Comparison of ENCODE assay signal across 8 cellular contexts in the genomic region with DNA sequence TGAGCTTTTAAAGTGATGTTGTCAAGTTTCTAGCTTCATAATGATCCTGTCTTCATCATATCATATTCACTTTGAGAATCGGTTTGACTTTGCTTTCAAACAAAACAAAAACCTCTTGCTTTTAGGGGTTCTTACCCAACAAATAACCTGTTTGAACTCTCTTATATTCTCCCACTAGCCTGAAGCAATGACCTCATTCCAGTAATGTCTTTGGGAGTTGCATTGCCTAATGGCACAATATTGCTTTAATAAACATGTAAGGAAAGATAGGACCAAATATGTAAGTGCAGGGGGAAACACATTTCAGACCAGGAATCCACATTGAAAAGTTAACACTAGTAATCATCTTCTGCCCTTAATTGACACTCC. TPM values are rescaled to one million over a fixed set of nuclear protein-coding genes. Genes with fewer than 3 reads are reported as not detected.
DNase-seq lines count a peak whose midpoint lies in the region; ATAC-seq, FAIRE-seq and TF ChIP-seq lines count a peak whose summit lies in the region.

No MANE protein-coding gene starts in this region.

- in situ Hi-C loops in GM13977 (cut with MboI; ENCODE audit: low pct_unique_long_range_greater_than_20kb, low sequenced_read_pairs, unreplicated experiment), result no loop called here

- peak overlapping the region; percentile 72 for H3K4me3 ChIP-seq in CD8-positive, alpha-beta memory T cell (ENCODE audit: low read length)
- H3K4me3 ChIP-seq in OCI-LY3 (ENCODE audit: low read length), result peak overlapping the region; percentile 87
- peak overlapping the region; percentile 85 for H3K4me3 ChIP-seq in endodermal cell (ENCODE audit: low read length)
- H3K4me3 ChIP-seq in pancreas, result peak overlapping the region in 3 of 4 donors; percentile 50 to 74 (median 52)

- POLR2A ChIA-PET in CD8-positive, alpha-beta memory T cell (lab: Charles Lee), result interaction anchor here (1.2 to 7.3 kb wide), 4 partner anchors 9 to 28 kb away, joined by 3 to 128 read pairs (median 4); a partner anchor contains a TSS

- no peak for DNase-seq in CD8-positive, alpha-beta memory T cell
- DNase-seq in endodermal cell (no peak), pancreas (no peak), GM13977 (ENCODE audit: low spot score) (no peak), NCI-H2081 (lab: John Stamatoyannopoulos, UW) (no peak), KG1 (lab: John Stamatoyannopoulos, UW) (no peak)

- H3K9me3 Mint-ChIP-seq in CD8-positive, alpha-beta memory T cell, result no peaks in the 10 kb centered on the region
- H3K9me3 Mint-ChIP-seq in endodermal cell, result no peaks in the 10 kb centered on the region

- no peak for TF ChIP-seq POLR2A in GM18505 (IDR thresholded peaks at IDR 0.05; ENCODE audit: borderline replicate concordance, extremely low read depth, insufficient read depth, insufficient read length)

- peak in 3 of 4 donors; percentile 7 to 11 (median 9) for ATAC-seq in pancreas
- ATAC-seq in GM18505 (IDR thresholded peaks at IDR 0.05; ENCODE audit: unreplicated experiment), result no peak

- H3K4me1 Mint-ChIP-seq in CD8-positive, alpha-beta memory T cell, result peaks cover 48 to 61% (median 55%) of the 10 kb centered on the region in 3 donors
- peaks cover 38% of the 10 kb centered on the region for H3K4me1 Mint-ChIP-seq in endodermal cell

- 57% methylated on average over 1 of the region's 1 CpG; no CpG with 5 or more reads in 1 of the 2 experiments for WGBS in endodermal cell (ENCODE audit: insufficient coverage in 1 of 2, insufficient read length in 1 of 2), 2 experiments
- 12 to 14% methylated on average over 1 of the region's 1 CpG for WGBS in pancreas, 2 donors

- intact Hi-C loops in pancreas (cut with DNase I), result no loop called here

- peaks cover 8% of the 10 kb centered on the region for H3K79me2 ChIP-seq in OCI-LY3 (ENCODE audit: low read length)

- no peaks in the 10 kb centered on the region for H3K36me3 ChIP-seq in CD8-positive, alpha-beta memory T cell (ENCODE audit: insufficient read depth, low read length)
- H3K36me3 ChIP-seq in OCI-LY3 (replicated peaks; ENCODE audit: low read depth, low read length), result no peaks in the 10 kb centered on the region
- no peaks in the 10 kb centered on the region for H3K36me3 ChIP-seq in endodermal cell (ENCODE audit: control insufficient read depth, insufficient read depth, low read length)
- H3K36me3 ChIP-seq in pancreas, result no peaks in the 10 kb centered on the region

- H3K27ac Mint-ChIP-seq in CD8-positive, alpha-beta memory T cell, result peak overlapping the region; percentile 15 to 99 (median 96)
- H3K27ac Mint-ChIP-seq in endodermal cell, result no peak overlapping the region

- H3K4me2 ChIP-seq in OCI-LY3 (ENCODE audit: low read length), result peak overlapping the region; percentile 89

- H3K27me3 ChIP-seq in CD8-positive, alpha-beta memory T cell (ENCODE audit: insufficient read depth, low read length, poor library complexity, severe bottlenecking), result no peaks in the 10 kb centered on the region
- no peaks in the 10 kb centered on the region for H3K27me3 ChIP-seq in OCI-LY3 (ENCODE audit: low read depth, low read length)
- H3K27me3 ChIP-seq in endodermal cell (ENCODE audit: control insufficient read depth, insufficient read depth, low read length, poor library complexity, severe bottlenecking), result no peaks in the 10 kb centered on the region
- no peaks in the 10 kb centered on the region for H3K27me3 ChIP-seq in pancreas

- no peaks in the 10 kb centered on the region for H3K9me3 ChIP-seq in CD8-positive, alpha-beta memory T cell (ENCODE audit: low read length)
- no peaks in the 10 kb centered on the region for H3K9me3 ChIP-seq in OCI-LY3 (ENCODE audit: insufficient read depth, low read length)
- H3K9me3 ChIP-seq in endodermal cell (ENCODE audit: control insufficient read depth, low read length), result no peaks in the 10 kb centered on the region
- no peaks in the 10 kb centered on the region for H3K9me3 ChIP-seq in pancreas

- H3K4me3 Mint-ChIP-seq in CD8-positive, alpha-beta memory T cell, result peak overlapping the region; percentile 95 to 100 (median 97)
- H3K4me3 Mint-ChIP-seq in endodermal cell, result peak overlapping the region; percentile 93

- CTCF ChIA-PET in CD8-positive, alpha-beta memory T cell (lab: Charles Lee), result interaction anchor here (0.7 to 4.8 kb wide), 6 partner anchors 14 to 217 kb away, joined by 3 to 28 read pairs (median 6); a partner anchor contains a TSS

- peaks cover 0 to 5% of the 10 kb centered on the region in 2 donors for H3K27me3 Mint-ChIP-seq in CD8-positive, alpha-beta memory T cell
- no peaks in the 10 kb centered on the region for H3K27me3 Mint-ChIP-seq in endodermal cell (ENCODE audit: insufficient read depth)

- TF ChIP-seq CTCF in OCI-LY3 (IDR thresholded peaks at IDR 0.05; ENCODE audit: low read depth, low read length) (no peak), endodermal cell (conservative IDR thresholded peaks at IDR 0.05) (no peak), pancreas (IDR thresholded peaks at IDR 0.05) (no peak), GM13977 (IDR thresholded peaks at IDR 0.05; ENCODE audit: extremely low read depth, insufficient read depth, missing control alignments) (no peak)

- H3K36me3 Mint-ChIP-seq in CD8-positive, alpha-beta memory T cell, result peaks cover 0 to 20% (median 0%) of the 10 kb centered on the region in 3 donors
- H3K36me3 Mint-ChIP-seq in endodermal cell (ENCODE audit: low read depth), result no peaks in the 10 kb centered on the region

- no peak for FAIRE-seq in pancreas (lab: Jason Lieb, UNC)

- H3K4me1 ChIP-seq in CD8-positive, alpha-beta memory T cell (ENCODE audit: insufficient read depth, low read length), result peaks cover 31% of the 10 kb centered on the region
- H3K4me1 ChIP-seq in OCI-LY3 (ENCODE audit: low read length) (peaks cover 32% of the 10 kb centered on the region), endodermal cell (ENCODE audit: control insufficient read depth, insufficient read depth, low read length) (no peaks in the 10 kb centered on the region), pancreas (peaks cover 10 to 15% (median 13%) of the 10 kb centered on the region in 3 donors)

- no peaks in the 10 kb centered on the region for H4K20me1 ChIP-seq in OCI-LY3 (ENCODE audit: insufficient read depth, low read length)

- no peak overlapping the region for H3K27ac ChIP-seq in CD8-positive, alpha-beta memory T cell (ENCODE audit: low read depth, low read length)
- H3K27ac ChIP-seq in OCI-LY3 (ENCODE audit: low read length) (no peak overlapping the region), endodermal cell (ENCODE audit: low read depth, low read length) (no peak overlapping the region), pancreas (peak overlapping the region; percentile 93 to 99 (median 98))

- H3K9ac ChIP-seq in OCI-LY3 (ENCODE audit: low read length) (peak overlapping the region; percentile 80), endodermal cell (ENCODE audit: extremely low read depth, low read length, poor library complexity, severe bottlenecking) (no peak overlapping the region)

- H2AFZ ChIP-seq in OCI-LY3 (ENCODE audit: low read depth, low read length), result no peak overlapping the region

RNA-seq across cellular contexts. Expression of a gene that starts 27.6 kb away (rescaled TPM):
- total RNA-seq in CD8-positive, alpha-beta memory T cell, result 100 to 1,000 TPM; 149 to 156 TPM
- 70.2 TPM for polyA plus RNA-seq in CD8-positive, alpha-beta memory T cell
- 100 to 1,000 TPM in 1 of 2 donors, 10 to 100 TPM in 1; 97.4 to 150 TPM for total RNA-seq in endodermal cell
- polyA plus RNA-seq in endodermal cell (2013, experiment 1 of 2), result 56.6 TPM
- 63.5 TPM for polyA plus RNA-seq in endodermal cell (2013, experiment 2 of 2)
- 10 to 100 TPM; 12.5 to 28.5 (median 23.2) TPM for total RNA-seq in pancreas
- 10 to 100 TPM in 1 of 2 donors, 1 to 10 TPM in 1; 7.9 to 14.6 TPM for polyA plus RNA-seq in pancreas

RNA-seq across cellular contexts. Expression of a gene that starts 27.8 kb away (rescaled TPM):
- total RNA-seq in CD8-positive, alpha-beta memory T cell, result 1 to 10 TPM; 3.1 TPM
- polyA plus RNA-seq in CD8-positive, alpha-beta memory T cell, result 0.95 TPM
- total RNA-seq in endodermal cell (1 to 10 TPM; 2.5 to 3.3 TPM), pancreas (1 to 10 TPM in 1 of 6 donors, under 1 TPM in 5; 0.28 to 1.0 (median 0.54) TPM)
- polyA plus RNA-seq in endodermal cell (2013, experiment 1 of 2), result 4.3 TPM
- polyA plus RNA-seq in endodermal cell (2013, experiment 2 of 2), result 4.2 TPM
- polyA plus RNA-seq in pancreas, result under 1 TPM; 0.72 to 0.89 TPM

RNA-seq across cellular contexts. Expression of a gene that starts 38.3 kb away (rescaled TPM):
- not detected for total RNA-seq in CD8-positive, alpha-beta memory T cell
- polyA plus RNA-seq in CD8-positive, alpha-beta memory T cell, result not detected
- total RNA-seq in endodermal cell (not detected), pancreas (under 1 TPM in 3 of 6 donors, not detected in 3; 0.12 to 0.19 (median 0.15) TPM)
- polyA plus RNA-seq in endodermal cell (2013, experiment 1 of 2), result not detected
- not detected for polyA plus RNA-seq in endodermal cell (2013, experiment 2 of 2)
- polyA plus RNA-seq in pancreas, result under 1 TPM; 0.21 to 0.30 TPM

Comparison
In these comparisons a context has a peak if more than half of its experiments do, and no peak if none do; other contexts are left out.
1. H3K27ac ChIP-seq: peak in pancreas (4 of 4); none in CD8-positive, alpha-beta memory T cell (single experiment), OCI-LY3 (single experiment) and endodermal cell (single experiment).
2. Peak in every context shown above with its lines, with median percentiles within 50 percentile points of each other: H3K4me3 ChIP-seq.